16 cellular contexts compared by ENCODE assay signal in the genomic region with DNA sequence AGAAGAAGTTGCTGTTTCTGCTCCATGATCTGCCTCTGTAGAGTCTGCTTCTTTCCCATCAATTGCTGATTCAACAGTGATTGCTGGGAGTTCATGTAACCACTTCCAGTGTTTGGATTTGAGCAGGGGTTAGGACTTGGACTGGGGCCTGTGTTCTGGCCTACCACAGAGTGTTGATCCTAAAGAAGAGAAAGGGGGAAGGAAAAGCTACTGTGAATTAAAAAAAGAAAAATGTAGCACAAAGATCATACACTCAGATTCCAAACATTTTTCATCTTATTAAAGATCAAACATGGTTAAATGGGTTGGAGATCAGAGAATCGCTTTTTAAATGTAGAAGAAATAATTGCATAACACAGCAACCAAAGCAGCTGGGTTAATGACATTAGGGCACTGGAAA.
DNase-seq lines count a peak whose midpoint lies in the region; ATAC-seq and TF ChIP-seq lines count a peak whose summit lies in the region.
"Had no signal": no experiment of that assay in that cellular context is flagged by ENCODE, and none has a peak within 500 bp of the region (broad histone marks: within the 10 kb centered on the region; RNA-seq: fewer than 3 reads in every experiment).

No MANE protein-coding gene starts in this region.

- H2AFZ ChIP-seq in GM23248, result no peak overlapping the region

- peak overlapping the region; percentile 26 for H3K27ac ChIP-seq in GM23248
- H3K27ac ChIP-seq in ascending aorta, result peak overlapping the region; percentile 31 to 47
- peak overlapping the region; percentile 56 for H3K27ac ChIP-seq in lower lobe of right lung
- peak overlapping the region; percentile 48 to 58 for H3K27ac ChIP-seq in tibial artery

- H3K9me3 ChIP-seq in GM23248 (ENCODE audit: low read depth), result no peaks in the 10 kb centered on the region
- no peaks in the 10 kb centered on the region for H3K9me3 ChIP-seq in ascending aorta
- H3K9me3 ChIP-seq in lower lobe of right lung, result no peaks in the 10 kb centered on the region
- no peaks in the 10 kb centered on the region for H3K9me3 ChIP-seq in tibial artery
- H3K9me3 ChIP-seq: right atrium auricular region had no signal

- no peak overlapping the region for H3K4me2 ChIP-seq in GM23248 (ENCODE audit: unreplicated experiment)

- WGBS in GM23248 (ENCODE audit: low coverage in 1 of 2, low lambda C conversion rate in 2 of 2, missing lambda C conversion rate in 2 of 2), 2 experiments, result 45 to 46% methylated on average over 1 of the region's 1 CpG

- H3K36me3 ChIP-seq in GM23248 (ENCODE audit: low read depth), result peaks cover 9% of the 10 kb centered on the region; the same call in 1 of the 2 replicates
- H3K36me3 ChIP-seq in ascending aorta, result no peaks in the 10 kb centered on the region
- H3K36me3 ChIP-seq in lower lobe of right lung, result peaks cover 8% of the 10 kb centered on the region
- H3K36me3 ChIP-seq in tibial artery, result peaks cover 0 to 4% (median 0%) of the 10 kb centered on the region in 3 donors
- H3K36me3 ChIP-seq: right atrium auricular region had no signal

- intact Hi-C loops in ascending aorta (cut with DNase I), result no loop called here
- intact Hi-C loops in lower lobe of right lung (cut with DNase I), result no loop called here
- intact Hi-C loops in tibial artery (cut with DNase I; ENCODE audit: low total_unique reads), result no loop called here

- peaks cover 12% of the 10 kb centered on the region for H3F3A ChIP-seq in GM23248 (ENCODE audit: insufficient read depth)

- H3K4me1 ChIP-seq in GM23248 (ENCODE audit: insufficient read depth) (peaks cover 24% of the 10 kb centered on the region), ascending aorta (peaks cover 0 to 8% of the 10 kb centered on the region in 2 donors), lower lobe of right lung (peaks cover 22% of the 10 kb centered on the region), tibial artery (peaks cover 0 to 32% (median 16%) of the 10 kb centered on the region in 4 donors)
- H3K4me1 ChIP-seq: right atrium auricular region had no signal

- peak; percentile 31 to 47 for ATAC-seq in lower lobe of right lung
- no peak for ATAC-seq in HG03196 (IDR thresholded peaks at IDR 0.05; ENCODE audit: unreplicated experiment)
- no peak for ATAC-seq in GM19397 (IDR thresholded peaks at IDR 0.05; ENCODE audit: unreplicated experiment)
- ATAC-seq: HepG2 had no signal

- peaks cover 32% of the 10 kb centered on the region for H3K79me2 ChIP-seq in GM23248 (ENCODE audit: insufficient read depth)

- TF ChIP-seq CTCF in ascending aorta (IDR thresholded peaks at IDR 0.05) (no peak), lower lobe of right lung (IDR thresholded peaks at IDR 0.05) (no peak), tibial artery (IDR thresholded peaks at IDR 0.05) (no peak)

- DNase-seq in GM23248 (peak; percentile 18), ascending aorta (ENCODE audit: low spot score in 2 of 2) (no peak), lower lobe of right lung (no peak), tibial artery (no peak)
- no peak for DNase-seq in activated CD4-positive, alpha-beta T cell treated with anti-CD3 and anti-CD28 coated beads for 4 hours
- DNase-seq in stimulated activated CD4-positive, alpha-beta T cell treated with anti-CD3 and anti-CD28 coated beads, Interleukin-2, amount 100 ng/mL, for 48 hours, result no peak
- DNase-seq: activated B cell treated with CpG ODN at 0.5 μM for 24 hours; activated T-cell treated with anti-CD3 and anti-CD28 coated beads for 4 hours; amygdala; NCI-H1105; NCI-H2227 treated with DMSO at 0.1 percent for 48 hours; stimulated activated naive CD4-positive, alpha-beta T cell had no signal

- in situ Hi-C loops in GM23248 (cut with MboI), result no loop called here

- H4K20me1 ChIP-seq in GM23248 (ENCODE audit: insufficient read depth), result no peaks in the 10 kb centered on the region

- H3K4me3 ChIP-seq in GM23248 (no peak overlapping the region), ascending aorta (no peak overlapping the region), lower lobe of right lung (no peak overlapping the region), tibial artery (no peak overlapping the region)
- H3K4me3 ChIP-seq: right atrium auricular region had no signal

- no peaks in the 10 kb centered on the region for H3K9me2 ChIP-seq in GM23248 (ENCODE audit: insufficient read depth)

- H3K9ac ChIP-seq in GM23248, result no peak overlapping the region

- H3K27me3 ChIP-seq in GM23248 (replicated peaks; ENCODE audit: insufficient read depth) (no peaks in the 10 kb centered on the region), ascending aorta (no peaks in the 10 kb centered on the region), lower lobe of right lung (ENCODE audit: low read depth) (no peaks in the 10 kb centered on the region), tibial artery (no peaks in the 10 kb centered on the region)
- H3K27me3 ChIP-seq: right atrium auricular region had no signal

Comparison
In these comparisons a context has a peak if more than half of its experiments do, and no peak if none do; other contexts are left out.
1. ATAC-seq: peak in lower lobe of right lung (2 of 2); none in HG03196 (single experiment) and GM19397 (single experiment).
2. Peak in every context shown above with its lines, with median percentiles within 50 percentile points of each other: H3K27ac ChIP-seq.